18 cellular contexts compared by ENCODE assay signal in genomic region chr20:50528129-50528528, GRCh38.
"Had no signal": no experiment of that assay in that cellular context is flagged by ENCODE, and none has a peak within 500 bp of the region (broad histone marks: within the 10 kb centered on the region; RNA-seq: fewer than 3 reads in every experiment).

No MANE protein-coding gene starts in this region.

- H3K9me3 ChIP-seq: colonic mucosa, gastrocnemius medialis, heart right ventricle, sigmoid colon, tibial artery had no signal

- H3K4me3 Mint-ChIP-seq: activated T-helper 1 cell treated with anti-CD3 and anti-CD28 coated beads, Interleukin-12 subunit alpha, Interleukin-12 subunit beta, Interleukin-2, Interleukin-4 antibody, amounts not matched to agents 30 ng/mL and 10 ng/mL and 1 ng/mL, durations not matched to agents 14 hours and 24 hours and 36 hours; central memory CD8-positive, alpha-beta T cell; endodermal cell had no signal

- H3K36me3 Mint-ChIP-seq: immature natural killer cell had no signal

- H3K27ac ChIP-seq: brain microvascular endothelial cell, colonic mucosa, gastrocnemius medialis, tibial artery had no signal

- H3K36me3 ChIP-seq: brain microvascular endothelial cell, colonic mucosa, gastrocnemius medialis, sigmoid colon, tibial artery had no signal

- H3K27me3 ChIP-seq: brain microvascular endothelial cell, colonic mucosa, gastrocnemius medialis, heart right ventricle, sigmoid colon, tibial artery had no signal

- H3K27ac Mint-ChIP-seq: endodermal cell had no signal

- ATAC-seq: gastrocnemius medialis had no signal

- H3K27me3 Mint-ChIP-seq: central memory CD8-positive, alpha-beta T cell; natural killer cell treated with Interleukin-12 subunit alpha and Interleukin-12 subunit beta and Interleukin-15 and Interleukin-18, amount 100 ng/mL, for 72 hours had no signal

- DNase-seq: activated CD4-positive, alpha-beta T cell treated with anti-CD3 and anti-CD28 coated beads, Interleukin-2, amount 50 U/mL, for 1 hour; activated naive CD4-positive, alpha-beta T cell; aorta; brain microvascular endothelial cell; colonic mucosa; endodermal cell; gastrocnemius medialis; heart right ventricle; immature natural killer cell; mesendoderm; sigmoid colon; stimulated activated CD4-positive, alpha-beta T cell treated with anti-CD3 and anti-CD28 coated beads, Interleukin-4, amount 100 ng/mL, for 4 hours; stimulated activated naive CD4-positive, alpha-beta T cell; substantia nigra; tibial artery had no signal

- H3K9me3 Mint-ChIP-seq: activated T-helper 1 cell treated with anti-CD3 and anti-CD28 coated beads, Interleukin-12 subunit alpha, Interleukin-12 subunit beta, Interleukin-2, Interleukin-4 antibody, amounts not matched to agents 30 ng/mL and 10 ng/mL and 1 ng/mL, durations not matched to agents 14 hours and 24 hours and 36 hours; central memory CD8-positive, alpha-beta T cell; endodermal cell; immature natural killer cell; natural killer cell treated with Interleukin-12 subunit alpha and Interleukin-12 subunit beta and Interleukin-15 and Interleukin-18, amount 100 ng/mL, for 72 hours had no signal

- H3K4me3 ChIP-seq: colonic mucosa, gastrocnemius medialis, heart right ventricle, sigmoid colon, tibial artery had no signal

- H3K4me1 Mint-ChIP-seq: endodermal cell had no signal
